23 cellular contexts compared by ENCODE assay signal in the genomic region with DNA sequence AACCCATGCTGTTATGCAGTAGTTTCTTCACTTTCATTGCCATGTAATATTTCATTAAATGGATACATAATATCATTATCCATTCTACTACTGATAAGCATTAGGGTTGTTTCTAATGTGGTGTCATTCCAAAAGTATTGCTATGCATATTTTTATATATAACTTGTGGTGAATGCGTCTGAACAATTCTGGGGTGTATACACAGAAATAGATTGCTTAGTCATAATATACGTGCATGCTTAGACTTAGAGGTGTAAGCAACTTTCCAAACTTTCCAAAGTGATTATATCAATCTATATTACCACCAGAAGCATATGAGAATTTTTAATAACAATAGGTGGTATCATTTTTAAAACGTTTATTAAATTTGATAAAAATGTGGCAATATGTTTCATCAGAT.
"Had no signal": no experiment of that assay in that cellular context is flagged by ENCODE, and none has a peak within 500 bp of the region (broad histone marks: within the 10 kb centered on the region; RNA-seq: fewer than 3 reads in every experiment).

No MANE protein-coding gene starts in this region.

- H3K4me1 ChIP-seq: colonic mucosa, esophagus squamous epithelium, gastrocnemius medialis, heart right ventricle, left lung, lower lobe of right lung had no signal

- H3K36me3 ChIP-seq: colonic mucosa, esophagus squamous epithelium, gastrocnemius medialis, heart right ventricle, left lung, lower lobe of right lung had no signal

- H3K9me3 ChIP-seq: colonic mucosa, esophagus squamous epithelium, gastrocnemius medialis, heart right ventricle, left lung, lower lobe of right lung, mucosa of descending colon had no signal

- ATAC-seq: effector memory CD8-positive, alpha-beta T cell; esophagus mucosa; gastrocnemius medialis; heart right ventricle; left cardiac atrium; left lung; left ventricle myocardium superior; lower lobe of right lung; mucosa of descending colon had no signal

- H3K27me3 ChIP-seq: colonic mucosa, esophagus squamous epithelium, gastrocnemius medialis, heart right ventricle, left lung had no signal

- H3K4me3 ChIP-seq: colonic mucosa, esophagus squamous epithelium, gastrocnemius medialis, heart right ventricle, left lung, lower lobe of right lung, mucosa of descending colon had no signal

- DNase-seq: colonic mucosa; cortex of kidney; effector CD8-positive, alpha-beta T cell; effector memory CD8-positive, alpha-beta T cell; endodermal cell; erythroblast; esophagus squamous epithelium; foreskin fibroblast; foreskin melanocyte; gastrocnemius medialis; glutamatergic neuron; head of caudate nucleus; heart right ventricle; hippocampal formation; left cardiac atrium; left lung; left ventricle myocardium superior; lower lobe of right lung; mesenchymal stem cell; mucosa of descending colon; naive B cell had no signal

- H3K27ac ChIP-seq: colonic mucosa, epithelial cell of prostate, esophagus squamous epithelium, gastrocnemius medialis, heart right ventricle, left lung, lower lobe of right lung had no signal
